10 cellular contexts compared by ENCODE assay signal in genomic region chr7:144786522-144786921, GRCh38. TPM values are rescaled to one million over a fixed set of nuclear protein-coding genes. Genes with fewer than 3 reads are reported as not detected.
DNase-seq lines count a peak whose midpoint lies in the region; ATAC-seq lines count a peak whose summit lies in the region.
"Had no signal": no experiment of that assay in that cellular context is flagged by ENCODE, and none has a peak within 500 bp of the region (broad histone marks: within the 10 kb centered on the region; RNA-seq: fewer than 3 reads in every experiment).

No MANE protein-coding gene starts in this region.

- no peak overlapping the region for H3K4me3 ChIP-seq in H7 (ENCODE audit: insufficient read depth, low read depth, low read length)

- DNase-seq in NCI-H82 (lab: John Stamatoyannopoulos, UW), result peak; percentile 55
- no peak for DNase-seq in NCI-H82 treated with DMSO at 0.1 percent for 48 hours (lab: John Stamatoyannopoulos, UW; ENCODE audit: unreplicated experiment)
- peak; percentile 6 for DNase-seq in H7
- peak; percentile 37 for DNase-seq in RKO (ENCODE audit: low spot score)
- no peak for DNase-seq in left lobe of liver (ENCODE audit: low spot score)
- no peak for DNase-seq in DMS79 (lab: John Stamatoyannopoulos, UW)
- DNase-seq in medulla oblongata (ENCODE audit: extremely low spot score), result no peak
- DNase-seq: activated naive CD4-positive, alpha-beta T cell treated with Interleukin-2 at 50 U/mL for 16 hours; NCI-H1436 treated with DMSO at 0.1 percent for 48 hours had no signal

- no peaks in the 10 kb centered on the region for H3K27me3 ChIP-seq in H7 (ENCODE audit: control insufficient read depth, insufficient read depth, low read length)

- no peaks in the 10 kb centered on the region for H3K36me3 ChIP-seq in H7 (replicated peaks; ENCODE audit: control insufficient read depth, insufficient read depth, low read length)

- peak; percentile 36 for ATAC-seq in left lobe of liver
- no peak for ATAC-seq in esophagus mucosa

RNA-seq across cellular contexts. Expression of gene TPK1, which starts 49.3 kb away (rescaled TPM):
- total RNA-seq in H7 (2014; rRNA removed; shearing (Covaris generic)), result 6.2 and 6.6 TPM in 2 replicates
- 3.7 TPM for total RNA-seq in left lobe of liver
- total RNA-seq in esophagus mucosa, result 2.0 TPM

Comparison
In these comparisons a context has a peak if more than half of its experiments do, and no peak if none do; other contexts are left out.
1. DNase-seq: peak in NCI-H82 (single experiment), H7 (single experiment) and RKO (single experiment); none in NCI-H82 treated with DMSO at 0.1 percent for 48 hours (single experiment), left lobe of liver (single experiment), DMS79 (single experiment) and medulla oblongata (single experiment).